1 cellular context compared by ENCODE assay signal in the genomic region with DNA sequence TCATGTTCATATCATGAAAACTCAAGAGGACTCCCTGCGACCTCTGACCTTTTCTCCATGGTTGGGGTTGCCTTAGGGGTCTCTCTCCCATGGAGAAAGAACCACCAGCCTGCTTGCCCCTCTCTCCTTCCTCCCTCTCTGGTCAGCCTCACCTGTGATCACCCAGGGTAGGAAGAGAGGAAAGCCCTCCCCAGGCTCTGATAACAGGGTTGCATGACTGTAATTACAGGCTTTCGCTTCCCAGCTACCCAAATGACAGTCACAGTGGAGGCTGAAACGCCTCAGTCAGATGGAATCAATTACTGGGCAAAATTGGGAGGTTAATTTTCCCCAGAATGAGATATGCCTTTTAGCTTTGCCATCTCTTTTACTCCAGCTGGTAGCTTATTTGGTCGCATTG.
TF ChIP-seq lines count a peak whose summit lies in the region.

No MANE protein-coding gene starts in this region.

TF ChIP-seq in GM12878, 131 proteins besides CTCF, POLR2A, EP300 and RAD21:
- TF ChIP-seq EED (IDR thresholded peaks at IDR 0.05; ENCODE audit: low read depth), result 0 out of 2 replicates have a peak, but pooled peaks have one; percentile 19
- no peak for TF ChIP-seq HDGF (IDR thresholded peaks at IDR 0.05)
